13 cellular contexts compared by ENCODE assay signal in the genomic region with DNA sequence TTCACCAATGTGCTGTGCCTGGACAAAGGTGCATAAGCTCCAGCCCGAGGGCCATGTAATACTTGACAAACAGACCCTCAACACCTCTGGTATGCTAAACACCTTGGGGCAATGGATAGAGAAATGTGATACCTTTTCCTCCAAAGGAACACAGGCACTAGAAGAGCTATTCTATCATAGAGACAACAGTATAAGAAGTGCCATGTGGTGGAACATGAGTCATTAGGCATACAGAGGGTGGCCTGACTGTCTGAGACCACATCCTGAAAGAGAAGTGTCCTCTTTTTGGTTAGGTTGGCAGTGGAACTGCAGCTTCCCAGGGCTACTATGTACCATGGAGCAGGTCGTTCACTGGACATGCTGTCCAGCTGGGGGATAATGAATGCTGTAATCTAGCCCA.
DNase-seq lines count a peak whose midpoint lies in the region; ATAC-seq lines count a peak whose summit lies in the region.
"Had no signal": no experiment of that assay in that cellular context is flagged by ENCODE, and none has a peak within 500 bp of the region (broad histone marks: within the 10 kb centered on the region; RNA-seq: fewer than 3 reads in every experiment).

No MANE protein-coding gene starts in this region.

- peak; percentile 64 for DNase-seq in AG08395 (ENCODE audit: low spot score)
- DNase-seq in SW480 (ENCODE audit: low spot score): peak; percentile 83
- no peak for DNase-seq in C1 segment of cervical spinal cord (lab: John Stamatoyannopoulos, UW)
- no peak for DNase-seq in CD1c-positive myeloid dendritic cell (ENCODE audit: extremely low spot score)
- DNase-seq: activated naive CD4-positive, alpha-beta T cell treated with anti-CD3 and anti-CD28 coated beads for 36 hours; naive thymus-derived CD8-positive, alpha-beta T cell; NCI-H187 treated with DMSO at 0.1 percent for 48 hours; NK-92 treated with Interleukin-12 subunit alpha and Interleukin-12 subunit beta, amount 100 ng/mL, for 24 hours; T-helper 1 cell had no signal

- ATAC-seq in GM18867 (IDR thresholded peaks at IDR 0.05; ENCODE audit: unreplicated experiment) (peak; percentile 56), HG03354 (IDR thresholded peaks at IDR 0.05; ENCODE audit: poor library complexity, severe bottlenecking, unreplicated experiment) (peak; percentile 44), GM21360 (IDR thresholded peaks at IDR 0.05; ENCODE audit: unreplicated experiment) (no peak), GM21723 (IDR thresholded peaks at IDR 0.05; ENCODE audit: unreplicated experiment) (no peak)
- ATAC-seq: naive thymus-derived CD8-positive, alpha-beta T cell had no signal

Comparison
In these comparisons a context has a peak if more than half of its experiments do, and no peak if none do; other contexts are left out.
1. DNase-seq: peak in AG08395 (single experiment) and SW480 (single experiment); none in C1 segment of cervical spinal cord (0 of 14) and CD1c-positive myeloid dendritic cell (single experiment).
2. ATAC-seq: peak in GM18867 (single experiment) and HG03354 (single experiment); none in GM21360 (single experiment) and GM21723 (single experiment).